In the genomic region with DNA sequence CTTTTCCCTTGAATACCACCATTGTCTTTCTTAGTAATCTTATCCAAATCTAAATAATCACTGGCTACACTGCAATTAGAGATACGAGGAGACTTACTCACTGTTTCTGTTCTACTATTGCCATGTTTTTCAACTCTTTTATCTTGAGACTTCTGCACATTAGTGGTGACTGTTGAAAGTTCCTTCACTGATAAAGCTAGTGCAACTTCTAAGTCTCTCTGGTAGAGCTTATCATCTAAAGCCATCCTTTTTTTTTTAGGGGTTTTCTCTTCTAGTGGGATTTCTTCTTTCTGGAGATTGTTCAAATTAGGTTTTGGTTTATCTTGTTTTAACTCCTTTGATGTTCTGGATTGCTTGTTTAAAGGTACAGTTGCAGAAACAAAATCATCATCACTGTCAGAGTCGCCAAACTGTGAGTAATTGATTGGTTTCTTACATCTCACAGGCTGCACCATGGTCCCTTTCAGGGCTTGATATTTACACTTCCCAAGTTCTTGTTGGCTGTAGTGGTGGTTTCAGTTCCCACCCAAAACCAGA, we compare ENCODE assay signal across 10 cellular contexts. TPM values are rescaled to one million over a fixed set of nuclear protein-coding genes. Genes with fewer than 3 reads are reported as not detected.
DNase-seq lines count a peak whose midpoint lies in the region; ATAC-seq and TF ChIP-seq lines count a peak whose summit lies in the region.
"Had no signal": no experiment of that assay in that cellular context is flagged by ENCODE, and none has a peak within 500 bp of the region (broad histone marks: within the 10 kb centered on the region; RNA-seq: fewer than 3 reads in every experiment).

No MANE protein-coding gene starts in this region.

- H3K9me3 Mint-ChIP-seq in activated T-cell treated with anti-CD3 and anti-CD28 coated beads, Interleukin-2, amount 50 U/mL, for 4 hours, result peaks cover 8% of the 10 kb centered on the region
- H3K9me3 Mint-ChIP-seq in effector memory CD8-positive, alpha-beta T cell, result peaks cover 1 to 14% of the 10 kb centered on the region in 2 donors
- peaks cover 12% of the 10 kb centered on the region for H3K9me3 Mint-ChIP-seq in type B pancreatic cell

- no peaks in the 10 kb centered on the region for H3K27me3 Mint-ChIP-seq in activated T-cell treated with anti-CD3 and anti-CD28 coated beads, Interleukin-2, amount 50 U/mL, for 4 hours (ENCODE audit: low read depth)
- H3K27me3 Mint-ChIP-seq in T-helper 17 cell (no peaks in the 10 kb centered on the region), type B pancreatic cell (no peaks in the 10 kb centered on the region)
- H3K27me3 Mint-ChIP-seq in effector memory CD8-positive, alpha-beta T cell, result no peaks in the 10 kb centered on the region

- peak overlapping the region; percentile 2 for H3K4me3 Mint-ChIP-seq in activated T-cell treated with anti-CD3 and anti-CD28 coated beads, Interleukin-2, amount 50 U/mL, for 4 hours
- H3K4me3 Mint-ChIP-seq in T-helper 17 cell (peak overlapping the region; percentile 32), type B pancreatic cell (no peak overlapping the region)
- H3K4me3 Mint-ChIP-seq in effector memory CD8-positive, alpha-beta T cell, result peak overlapping the region; percentile 10 to 53

- no peaks in the 10 kb centered on the region for H3K9me3 ChIP-seq in T-helper 17 cell (ENCODE audit: control insufficient read depth, low read length, poor library complexity, severe bottlenecking)

- H3K36me3 Mint-ChIP-seq in activated T-cell treated with anti-CD3 and anti-CD28 coated beads, Interleukin-2, amount 50 U/mL, for 4 hours (ENCODE audit: insufficient read depth), result peaks cover 25% of the 10 kb centered on the region
- H3K36me3 Mint-ChIP-seq in T-helper 17 cell (ENCODE audit: low read depth) (peaks cover 2% of the 10 kb centered on the region), type B pancreatic cell (peaks cover 36% of the 10 kb centered on the region)
- peaks cover 13% of the 10 kb centered on the region for H3K36me3 Mint-ChIP-seq in effector memory CD8-positive, alpha-beta T cell (ENCODE audit: insufficient read depth)

- ATAC-seq in activated T-cell treated with anti-CD3 and anti-CD28 coated beads, Interleukin-2, amount 50 U/mL, for 4 hours, result peak; percentile 85 to 94
- ATAC-seq in T-helper 17 cell (peak; percentile 60), GM19351 (IDR thresholded peaks at IDR 0.05; ENCODE audit: unreplicated experiment) (no peak)
- peak; percentile 42 for ATAC-seq in effector memory CD8-positive, alpha-beta T cell (replicated peaks)
- peak; percentile 71 for ATAC-seq in stimulated activated naive CD8-positive, alpha-beta T cell treated with anti-CD3 and anti-CD28 coated beads, Interleukin-15, Interleukin-2, amounts not matched to agents 100 U/mL and 50 U/mL, for 24 hours

- H3K4me1 Mint-ChIP-seq in activated T-cell treated with anti-CD3 and anti-CD28 coated beads, Interleukin-2, amount 50 U/mL, for 4 hours (ENCODE audit: low read depth), result peaks cover 58% of the 10 kb centered on the region
- H3K4me1 Mint-ChIP-seq in T-helper 17 cell (peaks cover 37% of the 10 kb centered on the region), type B pancreatic cell (ENCODE audit: unreplicated experiment) (peaks cover 5% of the 10 kb centered on the region)
- H3K4me1 Mint-ChIP-seq in effector memory CD8-positive, alpha-beta T cell (ENCODE audit: low read depth in 2 of 2), result peaks cover 52 to 62% of the 10 kb centered on the region in 2 donors

- TF ChIP-seq CTCF in type B pancreatic cell (conservative IDR thresholded peaks at IDR 0.05), result no peak

- no peak for DNase-seq in activated T-cell treated with anti-CD3 and anti-CD28 coated beads, Interleukin-2, amount 50 U/mL, for 4 hours
- no peak for DNase-seq in activated T-cell treated with anti-CD3 and anti-CD28 coated beads, Interleukin-2, amount 50 U/mL, for 48 hours
- no peak for DNase-seq in T-helper 17 cell
- DNase-seq in effector memory CD8-positive, alpha-beta T cell, result no peak
- DNase-seq in stimulated activated naive CD8-positive, alpha-beta T cell treated with anti-CD3 and anti-CD28 coated beads, Interleukin-15, Interleukin-2, amounts not matched to agents 100 U/mL and 50 U/mL, for 24 hours, result no peak
- no peak for DNase-seq in KG1 (lab: John Stamatoyannopoulos, UW)
- DNase-seq in type B pancreatic cell (ENCODE audit: extremely low spot score, unreplicated experiment), result no peak
- DNase-seq: activated CD8-positive, alpha-beta memory T cell treated with anti-CD3 and anti-CD28 coated beads, Interleukin-2, amount 50 U/mL, for 48 hours; NCI-H1694 treated with DMSO at 0.1 percent for 48 hours had no signal

- H3K27ac Mint-ChIP-seq in T-helper 17 cell, result peak overlapping the region; percentile 37
- peak overlapping the region; percentile 76 to 89 for H3K27ac Mint-ChIP-seq in effector memory CD8-positive, alpha-beta T cell
- H3K27ac Mint-ChIP-seq in type B pancreatic cell, result no peak overlapping the region

RNA-seq across cellular contexts. Expression of gene NCK1, which starts 37.7 kb away (rescaled TPM):
- 10 to 100 TPM; 25.7 to 31.2 (median 30.0) TPM for total RNA-seq in activated T-cell treated with anti-CD3 and anti-CD28 coated beads, Interleukin-2, amount 50 U/mL, for 4 hours
- total RNA-seq in T-helper 17 cell, result 10 to 100 TPM; 59.0 to 59.1 TPM
- 24.3 and 28.6 TPM in 2 replicates for total RNA-seq in type B pancreatic cell (ENCODE audit: low replicate concordance)

RNA-seq across cellular contexts. Expression of gene IL20RB, which starts 58.1 kb away (rescaled TPM):
- total RNA-seq in activated T-cell treated with anti-CD3 and anti-CD28 coated beads, Interleukin-2, amount 50 U/mL, for 4 hours, result 1 to 10 TPM; 1.0 to 1.5 (median 1.1) TPM
- total RNA-seq in T-helper 17 cell (1 to 10 TPM; 3.2 to 4.2 TPM), type B pancreatic cell (ENCODE audit: low replicate concordance) (0.31 and 0.56 TPM in 2 replicates)
